Comparison of ENCODE assay signal across 1 cellular context in genomic region chr16:75648265-75649076, GRCh38.
A peak's percentile ranks its signal among the peaks of the same experiment; 100 is the strongest.
TF ChIP-seq lines count a peak whose summit lies in the region.

No MANE protein-coding gene starts in this region.

TF ChIP-seq in K562, 482 proteins besides CTCF, POLR2A, EP300 and RAD21 (continued from another document and continues in another):
- TF ChIP-seq ARID4B (CRISPR knock-in tag; IDR thresholded peaks at IDR 0.05) (peak; percentile 74), TCF7 (IDR thresholded peaks at IDR 0.05; ENCODE audit: borderline replicate concordance) (no peak), XRCC3 (IDR thresholded peaks at IDR 0.05) (no peak), CBX5 (IDR thresholded peaks at IDR 0.05; ENCODE audit: borderline replicate concordance, low read depth) (no peak), MLLT1 (IDR thresholded peaks at IDR 0.05) (no peak; a peak in 1 of 4 replicates), NFE2 (IDR thresholded peaks at IDR 0.05; ENCODE audit: low read depth) (no peak), SUPT5H (IDR thresholded peaks at IDR 0.05) (no peak; the same call in 1 of the 2 replicates), TAF1 (IDR thresholded peaks at IDR 0.05; ENCODE audit: control insufficient read depth, extremely low read depth, insufficient read depth, low read length, severe bottlenecking) (peak; percentile 73), ATF1 (CRISPR knock-in tag; IDR thresholded peaks at IDR 0.05) (no peak), ATF1 (tag; IDR thresholded peaks at IDR 0.05) (no peak), ELK3 (CRISPR knock-in tag; IDR thresholded peaks at IDR 0.05) (no peak), MBD2 (IDR thresholded peaks at IDR 0.05; ENCODE audit: borderline replicate concordance, low read depth) (no peak), CREM (IDR thresholded peaks at IDR 0.05; ENCODE audit: low read depth) (peak; percentile 10), ZNF639 (CRISPR knock-in tag; conservative IDR thresholded peaks at IDR 0.05 in 1 of 2, IDR thresholded peaks at IDR 0.05 in 1 of 2) (no peak), RBFOX2 (IDR thresholded peaks at IDR 0.05; ENCODE audit: low read depth, low read length) (no peak; the same call in 1 of the 2 replicates), ZNF175 (CRISPR knock-in tag; IDR thresholded peaks at IDR 0.05; ENCODE audit: low read depth) (no peak), ZNF589 (CRISPR knock-in tag; IDR thresholded peaks at IDR 0.05; ENCODE audit: low read depth) (no peak), E2F1 (CRISPR knock-in tag; IDR thresholded peaks at IDR 0.05) (no peak; the same call in 1 of the 2 replicates), ZNF75A (CRISPR knock-in tag; IDR thresholded peaks at IDR 0.05) (no peak), BRD4 (IDR thresholded peaks at IDR 0.05) (no peak), CHD1 (IDR thresholded peaks at IDR 0.05; ENCODE audit: low read length) (no peak), TEAD4 (IDR thresholded peaks at IDR 0.05; ENCODE audit: low read length) (no peak), TEAD4 (CRISPR knock-in tag; IDR thresholded peaks at IDR 0.05; ENCODE audit: borderline replicate concordance) (no peak), NELFE (IDR thresholded peaks at IDR 0.05; ENCODE audit: insufficient read depth, insufficient read length) (no peak), ZFP30 (CRISPR knock-in tag; IDR thresholded peaks at IDR 0.05; ENCODE audit: borderline replicate concordance) (no peak), PHF21A (IDR thresholded peaks at IDR 0.05; ENCODE audit: borderline replicate concordance, low read depth) (no peak), FOXO4 (CRISPR knock-in tag; IDR thresholded peaks at IDR 0.05) (no peak), NR2C2 (CRISPR knock-in tag; IDR thresholded peaks at IDR 0.05) (no peak), NR2C2 (tag; IDR thresholded peaks at IDR 0.05) (no peak), ZBTB2 (IDR thresholded peaks at IDR 0.05) (no peak), ZHX1 (conservative IDR thresholded peaks at IDR 0.05; ENCODE audit: low read length) (no peak), DMBX1 (CRISPR knock-in tag; IDR thresholded peaks at IDR 0.05; ENCODE audit: borderline replicate concordance) (no peak), FOXA3 (CRISPR knock-in tag; conservative IDR thresholded peaks at IDR 0.05 in 1 of 2, IDR thresholded peaks at IDR 0.05 in 1 of 2) (peak; percentile 43 to 65; a peak in 2 of 4 replicates), PTTG1 (tag; IDR thresholded peaks at IDR 0.05; ENCODE audit: low read depth) (no peak), SPI1 (IDR thresholded peaks at IDR 0.05; ENCODE audit: borderline replicate concordance, low read depth, low read length) (no peak), TBP (optimal IDR thresholded peaks at IDR 0.05; ENCODE audit: low read depth, low read length) (peak; percentile 5), HDAC2 (IDR thresholded peaks at IDR 0.05) (no peak), SRSF7 (optimal IDR thresholded peaks at IDR 0.05; ENCODE audit: low read depth, low read length) (no peak), ZBTB5 (IDR thresholded peaks at IDR 0.05) (no peak), ZFPM2 (CRISPR knock-in tag; IDR thresholded peaks at IDR 0.05) (no peak), SREBF2 (CRISPR knock-in tag; IDR thresholded peaks at IDR 0.05) (no peak), HMGXB4 (CRISPR knock-in tag; IDR thresholded peaks at IDR 0.05) (peak; percentile 13; the same call in 1 of the 2 replicates), ZNF780A (CRISPR knock-in tag; IDR thresholded peaks at IDR 0.05) (no peak), CBX8 (IDR thresholded peaks at IDR 0.05; ENCODE audit: borderline replicate concordance, extremely low read depth, low read depth, low read length, poor library complexity, severe bottlenecking) (no peak), NFIX (CRISPR knock-in tag; IDR thresholded peaks at IDR 0.05; ENCODE audit: low read depth) (no peak), GTF2A2 (tag; IDR thresholded peaks at IDR 0.05) (no peak), KLF10 (CRISPR knock-in tag; IDR thresholded peaks at IDR 0.05) (no peak), PML (IDR thresholded peaks at IDR 0.05; ENCODE audit: low read length) (no peak), FOXJ2 (tag; IDR thresholded peaks at IDR 0.05) (no peak)
